28 cellular contexts compared by ENCODE assay signal in genomic region chr2:41940715-41941114, GRCh38.
DNase-seq lines count a peak whose midpoint lies in the region; ATAC-seq, FAIRE-seq and TF ChIP-seq lines count a peak whose summit lies in the region.
"Had no signal": no experiment of that assay in that cellular context is flagged by ENCODE, and none has a peak within 500 bp of the region (broad histone marks: within the 10 kb centered on the region; RNA-seq: fewer than 3 reads in every experiment).

No MANE protein-coding gene starts in this region.

- no peak for TF ChIP-seq CTCF in K562 (IDR thresholded peaks at IDR 0.05 in 2 of 3, conservative IDR thresholded peaks at IDR 0.05 in 1 of 3; ENCODE audit: insufficient read depth in 2 of 3, low read depth in 1 of 3, low read length in 3 of 3)
- TF ChIP-seq CTCF in left ventricle myocardium inferior (IDR thresholded peaks at IDR 0.05; ENCODE audit: borderline replicate concordance), result no peak

- H4K8ac ChIP-seq in neuronal stem cell (ENCODE audit: low read depth, low read length), result no peak overlapping the region

- H3K27me3 Mint-ChIP-seq in T-cell, result peaks cover 12 to 13% of the 10 kb centered on the region in 2 donors

- H2AK5ac ChIP-seq in neuronal stem cell (ENCODE audit: low read depth, low read length), result no peak overlapping the region

- H3K4me3 ChIP-seq in K562 (no peak overlapping the region), left ventricle myocardium inferior (no peak overlapping the region), neuronal stem cell (ENCODE audit: low read length in 2 of 2) (no peak overlapping the region)
- H3K4me3 ChIP-seq: lung, prostate gland, upper lobe of left lung had no signal

- TF ChIP-seq EP300 in K562 (IDR thresholded peaks at IDR 0.05; ENCODE audit: low read length), result no peak

- no peaks in the 10 kb centered on the region for H3K9me3 ChIP-seq in K562 (replicated peaks; ENCODE audit: control insufficient read depth, insufficient read depth, low read depth, low read length)
- H3K9me3 ChIP-seq in left ventricle myocardium inferior (replicated peaks), result no peaks in the 10 kb centered on the region
- H3K9me3 ChIP-seq in neuronal stem cell (replicated peaks in 1 of 2; ENCODE audit: control insufficient read depth in 2 of 2, insufficient read depth in 1 of 2, low read depth in 1 of 2, low read length in 2 of 2), result no peaks in the 10 kb centered on the region
- H3K9me3 ChIP-seq: prostate gland, upper lobe of left lung had no signal

- H3K79me2 ChIP-seq in K562 (ENCODE audit: control insufficient read depth, insufficient read depth, low read length), result no peaks in the 10 kb centered on the region

- intact Hi-C loops in K562 (cut with micrococcal nuclease), result no loop called here
- intact Hi-C loops in left ventricle myocardium inferior (cut with micrococcal nuclease), result no loop called here

- H3K27ac ChIP-seq in K562 (ENCODE audit: extremely low read depth, low read depth, low read length), result no peak overlapping the region
- peak overlapping the region; percentile 79 for H3K27ac ChIP-seq in left ventricle myocardium inferior (replicated peaks)
- no peak overlapping the region for H3K27ac ChIP-seq in neuronal stem cell (replicated peaks; ENCODE audit: low read length)
- H3K27ac ChIP-seq: KMS-11, prostate gland, upper lobe of left lung, VCaP had no signal

- H2BK5ac ChIP-seq in neuronal stem cell (ENCODE audit: low read length), result no peak overlapping the region

- BruUV-seq in K562 (replicated peaks; lab: Mats Ljungman, UMichigan), result no TSS peak

- H3K4me2 ChIP-seq in K562 (ENCODE audit: insufficient read depth, low read length) (no peak overlapping the region), neuronal stem cell (ENCODE audit: insufficient read depth, low read length, poor library complexity, severe bottlenecking) (no peak overlapping the region)
- H3K4me2 ChIP-seq: KMS-11 had no signal

- H3K14ac ChIP-seq in neuronal stem cell (ENCODE audit: low read length), result no peak overlapping the region

- H3K27ac Mint-ChIP-seq in T-cell, result no peak overlapping the region
- H3K27ac Mint-ChIP-seq: activated CD4-positive, alpha-beta memory T cell treated with anti-CD3 and anti-CD28 coated beads, Interleukin-2, amount 10 ng/mL, durations not matched to agents 7 days and 5 days; activated naive CD4-positive, alpha-beta T cell treated with anti-CD3 and anti-CD28 coated beads, Interleukin-2, amount 10 ng/mL, durations not matched to agents 7 days and 5 days; CD4-positive, alpha-beta T cell; stimulated activated naive B cell treated with anti-CD40 and anti-IgM and Interleukin-4, amounts not matched to agents 10 μg/mL and 1 μg/mL and 100 μg/mL, for 72 hours; T-helper 17 cell had no signal

- no peak overlapping the region for H4K91ac ChIP-seq in neuronal stem cell (ENCODE audit: low read depth, low read length, poor library complexity)

- no peaks in the 10 kb centered on the region for H3K36me3 Mint-ChIP-seq in T-cell
- H3K36me3 Mint-ChIP-seq: activated naive CD4-positive, alpha-beta T cell treated with anti-CD3 and anti-CD28 coated beads, Interleukin-2, amount 10 ng/mL, durations not matched to agents 7 days and 5 days; naive thymus-derived CD4-positive, alpha-beta T cell; stimulated activated naive B cell treated with anti-CD40 and anti-IgM and Interleukin-4, amounts not matched to agents 10 μg/mL and 1 μg/mL and 100 μg/mL, for 72 hours had no signal

- H3K18ac ChIP-seq in neuronal stem cell (ENCODE audit: low read length), result no peak overlapping the region

- DNase-seq in ELF-1 (ENCODE audit: low read depth, low spot score) (peak; percentile 72), K562 (ENCODE audit: extremely low read depth in 1 of 4, low spot score in 3 of 4) (peak; percentile 40 to 51 (median 46)), left ventricle myocardium inferior (no peak), neuronal stem cell (ENCODE audit: low spot score) (no peak), NCI-H146 treated with DMSO at 0.1 percent for 48 hours (lab: John Stamatoyannopoulos, UW; ENCODE audit: unreplicated experiment) (no peak), T-cell (no peak), GF-D8 (lab: John Stamatoyannopoulos, UW) (no peak), GDM1 (lab: John Stamatoyannopoulos, UW) (no peak)
- DNase-seq: ACHN; activated CD4-positive, alpha-beta memory T cell treated with anti-CD3 and anti-CD28 coated beads, Interleukin-2, amount 10 ng/mL, durations not matched to agents 7 days and 5 days; activated naive CD4-positive, alpha-beta T cell treated with anti-CD3 and anti-CD28 coated beads, Interleukin-2, amount 10 ng/mL, durations not matched to agents 7 days and 5 days; activated T-cell treated with anti-CD3 and anti-CD28 coated beads, Interleukin-2, amount 50 U/mL, for 1 hour; CD4-positive, alpha-beta T cell; DMS79 treated with DMSO at 0.1 percent for 48 hours; naive thymus-derived CD4-positive, alpha-beta T cell; NCI-H1092; NCI-H526; SHP77 treated with DMSO at 0.1 percent for 48 hours; stimulated activated CD4-positive, alpha-beta T cell treated with anti-CD3 and anti-CD28 coated beads, Interleukin-15, amount 100 ng/mL, for 24 hours; stimulated activated naive B cell treated with anti-CD40 and anti-IgM and Interleukin-4, amounts not matched to agents 10 μg/mL and 1 μg/mL and 100 μg/mL, for 72 hours; T-helper 17 cell; upper lobe of left lung had no signal

- FAIRE-seq in K562 (lab: Jason Lieb, UNC), result no peak
- FAIRE-seq: frontal cortex, H54 had no signal

- no peak overlapping the region for H3K4me3 Mint-ChIP-seq in T-cell
- H3K4me3 Mint-ChIP-seq: activated CD4-positive, alpha-beta memory T cell treated with anti-CD3 and anti-CD28 coated beads, Interleukin-2, amount 10 ng/mL, durations not matched to agents 7 days and 5 days; activated naive CD4-positive, alpha-beta T cell treated with anti-CD3 and anti-CD28 coated beads, Interleukin-2, amount 10 ng/mL, durations not matched to agents 7 days and 5 days; CD4-positive, alpha-beta T cell; naive thymus-derived CD4-positive, alpha-beta T cell; stimulated activated naive B cell treated with anti-CD40 and anti-IgM and Interleukin-4, amounts not matched to agents 10 μg/mL and 1 μg/mL and 100 μg/mL, for 72 hours; T-helper 17 cell had no signal

- H3K4me1 ChIP-seq in K562 (replicated peaks in 1 of 2; ENCODE audit: control insufficient read depth in 2 of 2, insufficient read depth in 2 of 2, low read length in 2 of 2) (peaks cover 0 to 14% of the 10 kb centered on the region in 2 experiments; a peak in 2 of 5 replicates), left ventricle myocardium inferior (peaks cover 69% of the 10 kb centered on the region), neuronal stem cell (ENCODE audit: control insufficient read depth in 2 of 2, insufficient read depth in 1 of 2, low read depth in 1 of 2, low read length in 2 of 2) (peaks cover 24 to 44% of the 10 kb centered on the region in 2 donors)
- H3K4me1 ChIP-seq: prostate gland, upper lobe of left lung had no signal

- WGBS in K562 (ENCODE audit: insufficient coverage, low coverage, missing lambda C conversion rate), result 0% methylated on average over 3 of the region's 6 CpGs
- no CpG with 5 or more reads among the region's 6 CpGs for WGBS in neuronal stem cell (ENCODE audit: extremely low coverage in 2 of 2, insufficient read length in 2 of 2, insufficient replicate concordance in 1 of 2), 2 donors

- H4K20me1 ChIP-seq in K562 (replicated peaks; ENCODE audit: control insufficient read depth, insufficient read depth, low read length), result no peaks in the 10 kb centered on the region

- H3K4ac ChIP-seq in neuronal stem cell (ENCODE audit: low read length), result no peak overlapping the region

- H3K9me3 Mint-ChIP-seq in T-cell, result no peaks in the 10 kb centered on the region
- H3K9me3 Mint-ChIP-seq: activated CD4-positive, alpha-beta memory T cell treated with anti-CD3 and anti-CD28 coated beads, Interleukin-2, amount 10 ng/mL, durations not matched to agents 7 days and 5 days; activated naive CD4-positive, alpha-beta T cell treated with anti-CD3 and anti-CD28 coated beads, Interleukin-2, amount 10 ng/mL, durations not matched to agents 7 days and 5 days; CD4-positive, alpha-beta T cell had no signal

- H2AFZ ChIP-seq in K562 (ENCODE audit: low read depth, low read length) (peak overlapping the region; percentile 62), neuronal stem cell (ENCODE audit: low read length) (peak overlapping the region; percentile 87)

- H3K79me1 ChIP-seq in neuronal stem cell (ENCODE audit: low read depth, low read length), result no peaks in the 10 kb centered on the region

- H3K9me1 ChIP-seq in K562 (ENCODE audit: control insufficient read depth, insufficient read depth, low read length), result no peaks in the 10 kb centered on the region

- TF ChIP-seq RAD21 in K562 (CRISPR knock-in tag; conservative IDR thresholded peaks at IDR 0.05 in 1 of 2, IDR thresholded peaks at IDR 0.05 in 1 of 2), result no peak

- in situ Hi-C loops in K562 (cut with MboI), result no loop called here

- CTCF ChIA-PET in K562 (lab: Yijun Ruan, JAX; ENCODE audit: low intra/inter-chr PET ratio), result no interaction called here
- CTCF ChIA-PET in T-cell (lab: Charles Lee), result no interaction called here

- no peaks in the 10 kb centered on the region for H3K4me1 Mint-ChIP-seq in T-cell
- H3K4me1 Mint-ChIP-seq: activated CD4-positive, alpha-beta memory T cell treated with anti-CD3 and anti-CD28 coated beads, Interleukin-2, amount 10 ng/mL, durations not matched to agents 7 days and 5 days; activated naive CD4-positive, alpha-beta T cell treated with anti-CD3 and anti-CD28 coated beads, Interleukin-2, amount 10 ng/mL, durations not matched to agents 7 days and 5 days; naive thymus-derived CD4-positive, alpha-beta T cell had no signal

- POLR2A ChIA-PET in K562 (lab: Yijun Ruan, JAX), result interaction anchor here (0.5 kb wide), 1 partner anchor 12 kb away, joined by 3 read pairs; no protein-coding TSS in a partner anchor
- POLR2A ChIA-PET in T-cell (lab: Charles Lee), result no interaction called here

- no peaks in the 10 kb centered on the region for H3K36me3 ChIP-seq in K562 (ENCODE audit: control insufficient read depth, insufficient read depth, low read length)
- no peaks in the 10 kb centered on the region for H3K36me3 ChIP-seq in left ventricle myocardium inferior
- H3K36me3 ChIP-seq in neuronal stem cell (replicated peaks in 1 of 2; ENCODE audit: control insufficient read depth in 2 of 2, insufficient read depth in 2 of 2, low read length in 2 of 2), result no peaks in the 10 kb centered on the region
- H3K36me3 ChIP-seq: prostate gland, upper lobe of left lung had no signal

- no peak overlapping the region for H2BK12ac ChIP-seq in neuronal stem cell (ENCODE audit: low read length)

- peak; percentile 31; the same call in 1 of the 3 replicates for ATAC-seq in K562
- ATAC-seq in T-cell (replicated peaks in 1 of 4), result no peak
- ATAC-seq: naive thymus-derived CD4-positive, alpha-beta T cell; stimulated activated naive B cell treated with anti-CD40 and anti-IgM and Interleukin-4, amounts not matched to agents 10 μg/mL and 1 μg/mL and 100 μg/mL, for 72 hours; T-helper 17 cell had no signal

- no peak overlapping the region for H3K23ac ChIP-seq in neuronal stem cell (ENCODE audit: low read depth, low read length, poor library complexity)

- no peak overlapping the region; a peak in 1 of 4 replicates for H3K9ac ChIP-seq in K562 (ENCODE audit: insufficient read depth in 1 of 2, low read depth in 2 of 2, low read length in 2 of 2)
- no peak overlapping the region for H3K9ac ChIP-seq in neuronal stem cell (ENCODE audit: low read depth, low read length, poor library complexity)
- H3K9ac ChIP-seq: KMS-11 had no signal

- TF ChIP-seq POLR2A in K562 (conservative IDR thresholded peaks at IDR 0.05), result no peak

- no peak overlapping the region for H2BK120ac ChIP-seq in neuronal stem cell (ENCODE audit: low read depth, low read length)

- no peak overlapping the region for H2BK15ac ChIP-seq in neuronal stem cell (ENCODE audit: low read length)

- peaks cover 0 to 4% of the 10 kb centered on the region in 2 experiments; a peak in 2 of 5 replicates for H3K27me3 ChIP-seq in K562 (ENCODE audit: control insufficient read depth in 2 of 2, insufficient read depth in 2 of 2, low read length in 2 of 2)
- H3K27me3 ChIP-seq in left ventricle myocardium inferior (ENCODE audit: low read depth), result no peaks in the 10 kb centered on the region
- H3K27me3 ChIP-seq in neuronal stem cell (ENCODE audit: control insufficient read depth in 3 of 3, insufficient read depth in 3 of 3, low read depth in 1 of 3, low read length in 3 of 3), result no peaks in the 10 kb centered on the region
- H3K27me3 ChIP-seq: upper lobe of left lung had no signal

Comparison
In these comparisons a context has a peak if more than half of its experiments do, and no peak if none do; other contexts are left out.
1. DNase-seq: peak in ELF-1 (single experiment) and K562 (4 of 4); none in left ventricle myocardium inferior (single experiment), neuronal stem cell (single experiment), NCI-H146 treated with DMSO at 0.1 percent for 48 hours (single experiment), T-cell (0 of 34), GF-D8 (single experiment) and GDM1 (single experiment).